1 cellular context compared by ENCODE assay signal in genomic region chr20:63477061-63477616, GRCh38.
TF ChIP-seq lines count a peak whose summit lies in the region.

No MANE protein-coding gene starts in this region.

TF ChIP-seq in HepG2, 621 proteins besides CTCF, POLR2A, EP300 and RAD21:
- peak; percentile 63; the same call in 1 of the 2 replicates for TF ChIP-seq EZH2 (conservative IDR thresholded peaks at IDR 0.05; ENCODE audit: low read depth, low read length)
- peak; percentile 81; the same call in 1 of the 2 replicates for TF ChIP-seq MTF2 (CRISPR knock-in tag; IDR thresholded peaks at IDR 0.05; ENCODE audit: borderline replicate concordance)
- no peak for TF ChIP-seq ZZZ3 (CRISPR knock-in tag; IDR thresholded peaks at IDR 0.05; ENCODE audit: borderline replicate concordance)
